In genomic region chr7:93931655-93932054, GRCh38 we compare ENCODE assay signal across 24 cellular contexts. TPM values are rescaled to one million over a fixed set of nuclear protein-coding genes. Genes with fewer than 3 reads are reported as not detected.
DNase-seq lines count a peak whose midpoint lies in the region; ATAC-seq, FAIRE-seq and TF ChIP-seq lines count a peak whose summit lies in the region.
"Had no signal": no experiment of that assay in that cellular context is flagged by ENCODE, and none has a peak within 500 bp of the region (broad histone marks: within the 10 kb centered on the region; RNA-seq: fewer than 3 reads in every experiment).

No MANE protein-coding gene starts in this region.

- TF ChIP-seq POLR2A in HepG2 (IDR thresholded peaks at IDR 0.05; ENCODE audit: insufficient read depth in 1 of 2, low read depth in 2 of 2, low read length in 2 of 2) = no peak
- TF ChIP-seq POLR2A in right lobe of liver (IDR thresholded peaks at IDR 0.05) = no peak
- TF ChIP-seq POLR2A in GM12878 (IDR thresholded peaks at IDR 0.05; ENCODE audit: low read depth, low read length) = no peak

- CTCF ChIA-PET in HepG2 (lab: Yijun Ruan, JAX; ENCODE audit: low intra/inter-chr PET ratio, low total read pairs) (no interaction called here), GM12878 (lab: Yijun Ruan, JAX) (interaction anchor here (1.8 kb wide), 1 partner anchor 29 kb away, joined by 7 read pairs; no protein-coding TSS in a partner anchor)

- no peak for ATAC-seq in HepG2
- ATAC-seq in right lobe of liver = no peak
- no peak for ATAC-seq in GM12878
- no peak for ATAC-seq in GM19351 (IDR thresholded peaks at IDR 0.05; ENCODE audit: unreplicated experiment)

- H3K4me1 ChIP-seq in HepG2 (ENCODE audit: insufficient read depth, low read length) = no peaks in the 10 kb centered on the region
- no peaks in the 10 kb centered on the region for H3K4me1 ChIP-seq in right lobe of liver
- H3K4me1 ChIP-seq in GM12878 (ENCODE audit: control insufficient read depth, insufficient read depth, low read length) = no peaks in the 10 kb centered on the region
- H3K4me1 ChIP-seq: BE2C had no signal

- H3K4me2 ChIP-seq in HepG2 (ENCODE audit: low read depth, low read length) (no peak overlapping the region), GM12878 (ENCODE audit: control insufficient read depth, insufficient read depth) (no peak overlapping the region)
- H3K4me2 ChIP-seq: BLaER1 treated with 17β-estradiol and CSF1 and Interleukin-3, amounts not matched to agents 10 nM and 100 nM had no signal

- intact Hi-C loops in HepG2 (cut with micrococcal nuclease; ENCODE audit: unreplicated experiment) (no loop called here), right lobe of liver (cut with DNase I) (no loop called here), GM12878 (cut with micrococcal nuclease; ENCODE audit: unreplicated experiment) (no loop called here)

- H3K9me3 ChIP-seq in HepG2 (ENCODE audit: low read length) (no peaks in the 10 kb centered on the region), right lobe of liver (no peaks in the 10 kb centered on the region), GM12878 (replicated peaks; ENCODE audit: control insufficient read depth, insufficient read depth, low read length) (no peaks in the 10 kb centered on the region)
- H3K9me3 ChIP-seq: BE2C; BLaER1 treated with 17β-estradiol and CSF1 and Interleukin-3, amounts not matched to agents 10 nM and 100 nM had no signal

- H3K79me2 ChIP-seq in HepG2 (ENCODE audit: insufficient read depth, low read length) (no peaks in the 10 kb centered on the region), GM12878 (ENCODE audit: control insufficient read depth, insufficient read depth, low read length) (no peaks in the 10 kb centered on the region)

- no peak for TF ChIP-seq CTCF in HepG2 (CRISPR knock-in tag; IDR thresholded peaks at IDR 0.05)
- no peak for TF ChIP-seq CTCF in right lobe of liver (IDR thresholded peaks at IDR 0.05)
- TF ChIP-seq CTCF in GM12878 (IDR thresholded peaks at IDR 0.05 in 2 of 3, conservative IDR thresholded peaks at IDR 0.05 in 1 of 3; ENCODE audit: control insufficient read depth in 2 of 3, extremely low read depth in 1 of 3, insufficient read depth in 1 of 3, low read depth in 3 of 3, low read length in 3 of 3) = no peak

- no peak overlapping the region for H3K9ac ChIP-seq in HepG2 (ENCODE audit: insufficient read depth, low read depth, low read length)
- no peak overlapping the region for H3K9ac ChIP-seq in GM12878 (ENCODE audit: control insufficient read depth, insufficient read depth, low read length)
- H3K9ac ChIP-seq: BLaER1 treated with 17β-estradiol and CSF1 and Interleukin-3, amounts not matched to agents 10 nM and 100 nM had no signal

- TF ChIP-seq EP300 in HepG2 (IDR thresholded peaks at IDR 0.05; ENCODE audit: low read depth in 2 of 2, low read length in 2 of 2) = no peak
- TF ChIP-seq EP300 in HepG2 (CRISPR knock-in tag; IDR thresholded peaks at IDR 0.05; ENCODE audit: borderline replicate concordance) = no peak
- no peak for TF ChIP-seq EP300 in GM12878 (IDR thresholded peaks at IDR 0.05; ENCODE audit: borderline replicate concordance in 1 of 2, control insufficient read depth in 1 of 2, low read depth in 2 of 2, low read length in 2 of 2)

- H4K20me1 ChIP-seq in HepG2 (ENCODE audit: insufficient read depth, low read length) = no peaks in the 10 kb centered on the region
- no peaks in the 10 kb centered on the region for H4K20me1 ChIP-seq in GM12878 (ENCODE audit: control insufficient read depth, insufficient read depth)
- H4K20me1 ChIP-seq: BLaER1 treated with 17β-estradiol and CSF1 and Interleukin-3, amounts not matched to agents 10 nM and 100 nM had no signal

- no peaks in the 10 kb centered on the region for H3K27me3 ChIP-seq in HepG2 (ENCODE audit: control insufficient read depth in 1 of 2, insufficient read depth in 2 of 2, low read length in 2 of 2)
- no peaks in the 10 kb centered on the region for H3K27me3 ChIP-seq in right lobe of liver
- no peaks in the 10 kb centered on the region for H3K27me3 ChIP-seq in GM12878 (replicated peaks in 1 of 2; ENCODE audit: control insufficient read depth in 2 of 2, insufficient read depth in 2 of 2, low read length in 1 of 2)
- H3K27me3 ChIP-seq: BE2C; BLaER1 treated with 17β-estradiol and CSF1 and Interleukin-3, amounts not matched to agents 10 nM and 100 nM had no signal

- SMC1A ChIA-PET in GM12878 (lab: Charles Lee; ENCODE audit: uncharacterized antibody, unreplicated experiment) = interaction anchor here (1.1 to 1.5 kb wide), 4 partner anchors 9 to 155 kb away, joined by 3 to 5 read pairs (median 4); no protein-coding TSS in a partner anchor

- WGBS in HepG2 (ENCODE audit: low lambda C conversion rate) = 27% methylated on average over 3 of the region's 3 CpGs
- 63% methylated on average over 3 of the region's 3 CpGs for WGBS in right lobe of liver (ENCODE audit: insufficient coverage, low coverage, low lambda C conversion rate, missing lambda C conversion rate)
- WGBS in GM12878 (ENCODE audit: insufficient coverage, insufficient replicate concordance, low lambda C conversion rate, missing lambda C conversion rate) = 37% methylated on average over 3 of the region's 3 CpGs

- no peak overlapping the region for H3K27ac ChIP-seq in HepG2 (ENCODE audit: extremely low read length, insufficient read depth, low read length)
- H3K27ac ChIP-seq in right lobe of liver = no peak overlapping the region
- no peak overlapping the region for H3K27ac ChIP-seq in GM12878 (ENCODE audit: control insufficient read depth, insufficient read depth)
- H3K27ac ChIP-seq: 22Rv1; BLaER1 treated with 17β-estradiol and CSF1 and Interleukin-3, amounts not matched to agents 10 nM and 100 nM had no signal

- TF ChIP-seq RAD21 in HepG2 (CRISPR knock-in tag; IDR thresholded peaks at IDR 0.05) = no peak
- TF ChIP-seq RAD21 in GM12878 (IDR thresholded peaks at IDR 0.05; ENCODE audit: insufficient read depth, low read depth, low read length) = no peak

- H3K4me3 ChIP-seq in HepG2 (replicated peaks in 1 of 3; ENCODE audit: insufficient read depth in 1 of 3, low read depth in 2 of 3, low read length in 3 of 3) (no peak overlapping the region), right lobe of liver (no peak overlapping the region), GM12878 (no peak overlapping the region)
- H3K4me3 ChIP-seq: BLaER1 treated with 17β-estradiol and CSF1 and Interleukin-3, amounts not matched to agents 10 nM and 100 nM had no signal

- RAD21 ChIA-PET in GM12878 (lab: Charles Lee; ENCODE audit: unreplicated experiment) = interaction anchor here (0.7 kb wide), 1 partner anchor 155 kb away, joined by 3 read pairs; no protein-coding TSS in a partner anchor

- FAIRE-seq in HepG2 (lab: Jason Lieb, UNC) (no peak), GM12878 (lab: Jason Lieb, UNC) (no peak)
- FAIRE-seq: A204.1, GM12891, GM18507 had no signal

- BruUV-seq in HepG2 (replicated peaks; lab: Mats Ljungman, UMichigan) (no TSS peak), GM12878 (replicated peaks; lab: Mats Ljungman, UMichigan) (no TSS peak)

- H2AFZ ChIP-seq in HepG2 (ENCODE audit: low read length) (no peak overlapping the region), GM12878 (ENCODE audit: control insufficient read depth, low read depth, low read length) (no peak overlapping the region)

- in situ Hi-C loops in HepG2 (cut with HindIII; ENCODE audit: extremely low pct_ligation_motif_present, low pct_unique_long_range_greater_than_20kb) = no loop called here
- in situ Hi-C loops in GM12878 (cut with MboI) = no loop called here

- POLR2A ChIA-PET in HepG2 (lab: Yijun Ruan, JAX) (no interaction called here), GM12878 (lab: Charles Lee) (no interaction called here)

- DNase-seq in HepG2 (ENCODE audit: low spot score) (no peak), right lobe of liver (no peak), GM12878 (ENCODE audit: low read depth, low spot score) (no peak), T-helper 9 cell (no peak)
- DNase-seq in central memory CD4-positive, alpha-beta T cell = no peak
- DNase-seq: ACHN; AML-193; BE2C; CD4-positive, alpha-beta T cell; CD8-positive, alpha-beta memory T cell; DMS 273 treated with DMSO at 0.1 percent for 48 hours; DMS79; EL; GDM1; GOT3; H7; HCEC 1CT had no signal

- H3K36me3 ChIP-seq in HepG2 (replicated peaks in 1 of 2; ENCODE audit: control insufficient read depth in 1 of 2, insufficient read depth in 2 of 2, low read length in 2 of 2) = no peaks in the 10 kb centered on the region
- H3K36me3 ChIP-seq in right lobe of liver = no peaks in the 10 kb centered on the region
- no peaks in the 10 kb centered on the region for H3K36me3 ChIP-seq in GM12878 (ENCODE audit: control insufficient read depth in 2 of 2, insufficient read depth in 2 of 2, low read length in 1 of 2)
- H3K36me3 ChIP-seq: BE2C had no signal

RNA-seq across cellular contexts. Expression of gene GNG11, which starts 10.1 kb away (rescaled TPM):
- total RNA-seq in HepG2 (2016; rRNA removed; fragmentation: Illumina TruSeq; extraction: Trizol) (not detected in 2 replicates), right lobe of liver (1 to 10 TPM in 5 of 6 experiments, under 1 TPM in 1; 0.86 to 6.1 (median 4.0) TPM), GM12878 (2014; rRNA removed) (0.62 and 1.0 TPM in 2 replicates), GM12878 (2014; rRNA removed; fragmentation: Illumina TruSeq; extraction: Trizol) (0.85 and 0.92 TPM in 2 replicates), GM12878 (2021) (0.74 and 0.85 TPM in 2 replicates)
- total RNA-seq in HepG2 (2016; cell fraction: cytosol; rRNA removed; fragmentation: Illumina TruSeq; extraction: Trizol; ENCODE audit: low read depth) = not detected in 2 replicates
- not detected in 2 replicates for total RNA-seq in HepG2 (2016; cell fraction: insoluble cytoplasmic fraction; rRNA removed; fragmentation: Illumina TruSeq; extraction: Trizol)
- not detected in 2 replicates for total RNA-seq in HepG2 (2016; cell fraction: membrane; rRNA removed; fragmentation: Illumina TruSeq; extraction: Trizol)
- total RNA-seq in HepG2 (2016; cell fraction: nucleus; rRNA removed; fragmentation: Illumina TruSeq; extraction: Trizol) = not detected in 2 replicates
- polyA plus RNA-seq in HepG2 (2011; rRNA removed) (not detected in 2 replicates), GM12878 (2011; rRNA removed) (0.15 and 0.23 TPM in 2 replicates), GM12878 (2014; fragmentation: Illumina TruSeq; extraction: Trizol) (0.71 and 0.78 TPM in 2 replicates), GM12878 (2014; fragmentation: Nextera tagmentation; extraction: Ambion mirVana) (1 to 10 TPM; 2.0 to 2.3 TPM), GM12878 (2014; rRNA removed) (0.83 and 0.89 TPM in 2 replicates), GM12878 (2016; fragmentation: Nextera tagmentation; extraction: Ambion mirVana) (1 to 10 TPM; 2.2 to 2.4 TPM)
- polyA plus RNA-seq in HepG2 (2011; cell fraction: cytosol; rRNA removed) = not detected in 2 replicates
- polyA plus RNA-seq in HepG2 (2011; cell fraction: nucleus; rRNA removed) = not detected in 2 replicates
- polyA plus RNA-seq in HepG2 (2012) = not detected in 2 replicates
- polyA plus RNA-seq in HepG2 (2016; cell fraction: cytosol; fragmentation: Illumina TruSeq; extraction: Trizol; ENCODE audit: low read depth) = not detected in 2 replicates
- polyA plus RNA-seq in HepG2 (2016; cell fraction: insoluble cytoplasmic fraction; fragmentation: Illumina TruSeq; extraction: Trizol; ENCODE audit: low read depth) = not detected in 2 replicates
- polyA plus RNA-seq in HepG2 (2016; cell fraction: membrane; fragmentation: Illumina TruSeq; extraction: Trizol; ENCODE audit: low read depth) = not detected in 2 replicates
- not detected in 2 replicates for polyA plus RNA-seq in HepG2 (2016; cell fraction: nucleus; fragmentation: Illumina TruSeq; extraction: Trizol; ENCODE audit: insufficient read depth, low read depth)
- 1.2 TPM in 1 of 2 replicates, not detected in the other for polyA minus RNA-seq in HepG2 (2011; rRNA and poly(A)+ RNA removed; ENCODE audit: low replicate concordance)
- polyA minus RNA-seq in HepG2 (2011; cell fraction: cytosol; rRNA and poly(A)+ RNA removed) = not detected in 2 replicates
- not detected in 2 replicates for polyA minus RNA-seq in HepG2 (2011; cell fraction: nucleus; rRNA and poly(A)+ RNA removed)
- 0.23 and 0.24 TPM in 2 replicates for total RNA-seq in GM12878 (2013; cell fraction: nucleolus; rRNA removed)
- 0.20 TPM for polyA plus RNA-seq in GM12878 (2011; ENCODE audit: low read depth)
- 0.02 and 0.03 TPM in 2 replicates for polyA plus RNA-seq in GM12878 (2011; cell fraction: cytosol; rRNA removed)
- polyA plus RNA-seq in GM12878 (2011; cell fraction: nucleus; rRNA removed) = 0.03 TPM in 1 of 2 replicates, not detected in the other
- 0.58 and 0.65 TPM in 2 replicates for polyA plus RNA-seq in GM12878 (2012)
- not detected in 2 replicates for polyA minus RNA-seq in GM12878 (2011; rRNA and poly(A)+ RNA removed)
- not detected in 2 replicates for polyA minus RNA-seq in GM12878 (2011; cell fraction: cytosol; rRNA and poly(A)+ RNA removed)
- polyA minus RNA-seq in GM12878 (2011; cell fraction: nucleus; rRNA and poly(A)+ RNA removed) = not detected in 2 replicates
- total RNA-seq: CD4-positive, alpha-beta T cell; CD8-positive, alpha-beta memory T cell had no signal
- polyA plus RNA-seq: CD8-positive, alpha-beta memory T cell had no signal

RNA-seq across cellular contexts. Expression of gene GNGT1, which starts 25.3 kb away (rescaled TPM):
- total RNA-seq in HepG2 (2016; rRNA removed; fragmentation: Illumina TruSeq; extraction: Trizol) = not detected in 2 replicates
- total RNA-seq in HepG2 (2016; cell fraction: cytosol; rRNA removed; fragmentation: Illumina TruSeq; extraction: Trizol; ENCODE audit: low read depth) = not detected in 2 replicates
- total RNA-seq in HepG2 (2016; cell fraction: insoluble cytoplasmic fraction; rRNA removed; fragmentation: Illumina TruSeq; extraction: Trizol) = not detected in 2 replicates
- total RNA-seq in HepG2 (2016; cell fraction: membrane; rRNA removed; fragmentation: Illumina TruSeq; extraction: Trizol) = not detected in 2 replicates
- total RNA-seq in HepG2 (2016; cell fraction: nucleus; rRNA removed; fragmentation: Illumina TruSeq; extraction: Trizol) = not detected in 2 replicates
- not detected in 2 replicates for polyA plus RNA-seq in HepG2 (2011; rRNA removed)
- polyA plus RNA-seq in HepG2 (2011; cell fraction: cytosol; rRNA removed) = not detected in 2 replicates
- not detected in 2 replicates for polyA plus RNA-seq in HepG2 (2011; cell fraction: nucleus; rRNA removed)
- polyA plus RNA-seq in HepG2 (2012) = not detected in 2 replicates
- polyA plus RNA-seq in HepG2 (2016; cell fraction: cytosol; fragmentation: Illumina TruSeq; extraction: Trizol; ENCODE audit: low read depth) = not detected in 2 replicates
- polyA plus RNA-seq in HepG2 (2016; cell fraction: insoluble cytoplasmic fraction; fragmentation: Illumina TruSeq; extraction: Trizol; ENCODE audit: low read depth) = not detected in 2 replicates
- not detected in 2 replicates for polyA plus RNA-seq in HepG2 (2016; cell fraction: membrane; fragmentation: Illumina TruSeq; extraction: Trizol; ENCODE audit: low read depth)
- not detected in 2 replicates for polyA plus RNA-seq in HepG2 (2016; cell fraction: nucleus; fragmentation: Illumina TruSeq; extraction: Trizol; ENCODE audit: insufficient read depth, low read depth)
- 1.9 TPM in 1 of 2 replicates, not detected in the other for polyA minus RNA-seq in HepG2 (2011; rRNA and poly(A)+ RNA removed; ENCODE audit: low replicate concordance)
- not detected in 2 replicates for polyA minus RNA-seq in HepG2 (2011; cell fraction: cytosol; rRNA and poly(A)+ RNA removed)
- polyA minus RNA-seq in HepG2 (2011; cell fraction: nucleus; rRNA and poly(A)+ RNA removed) = not detected in 2 replicates
- total RNA-seq in right lobe of liver = not detected
- not detected in 2 replicates for total RNA-seq in GM12878 (2013; cell fraction: nucleolus; rRNA removed)
- not detected in 2 replicates for total RNA-seq in GM12878 (2014; rRNA removed)
- not detected in 2 replicates for total RNA-seq in GM12878 (2014; rRNA removed; fragmentation: Illumina TruSeq; extraction: Trizol)
- not detected in 2 replicates for total RNA-seq in GM12878 (2021)
- not detected for polyA plus RNA-seq in GM12878 (2011; ENCODE audit: low read depth)
- not detected in 2 replicates for polyA plus RNA-seq in GM12878 (2011; rRNA removed)
- not detected in 2 replicates for polyA plus RNA-seq in GM12878 (2011; cell fraction: cytosol; rRNA removed)
- not detected in 2 replicates for polyA plus RNA-seq in GM12878 (2011; cell fraction: nucleus; rRNA removed)
- polyA plus RNA-seq in GM12878 (2012) = not detected in 2 replicates
- polyA plus RNA-seq in GM12878 (2014; fragmentation: Illumina TruSeq; extraction: Trizol) = not detected in 2 replicates
- not detected for polyA plus RNA-seq in GM12878 (2014; fragmentation: Nextera tagmentation; extraction: Ambion mirVana)
- polyA plus RNA-seq in GM12878 (2014; rRNA removed) = not detected in 2 replicates
- not detected for polyA plus RNA-seq in GM12878 (2016; fragmentation: Nextera tagmentation; extraction: Ambion mirVana)
- not detected in 2 replicates for polyA minus RNA-seq in GM12878 (2011; rRNA and poly(A)+ RNA removed)
- polyA minus RNA-seq in GM12878 (2011; cell fraction: cytosol; rRNA and poly(A)+ RNA removed) = not detected in 2 replicates
- polyA minus RNA-seq in GM12878 (2011; cell fraction: nucleus; rRNA and poly(A)+ RNA removed) = not detected in 2 replicates
- total RNA-seq: CD4-positive, alpha-beta T cell; CD8-positive, alpha-beta memory T cell; H7 had no signal
- polyA plus RNA-seq: CD14-positive monocyte; CD8-positive, alpha-beta memory T cell had no signal

RNA-seq across cellular contexts. Expression of gene TFPI2, which starts 41.1 kb away (rescaled TPM):
- total RNA-seq in HepG2 (2016; rRNA removed; fragmentation: Illumina TruSeq; extraction: Trizol) = 0.22 and 0.24 TPM in 2 replicates
- 0.40 TPM in 1 of 2 replicates, not detected in the other for total RNA-seq in HepG2 (2016; cell fraction: cytosol; rRNA removed; fragmentation: Illumina TruSeq; extraction: Trizol; ENCODE audit: low read depth)
- 0.16 and 0.37 TPM in 2 replicates for total RNA-seq in HepG2 (2016; cell fraction: insoluble cytoplasmic fraction; rRNA removed; fragmentation: Illumina TruSeq; extraction: Trizol)
- total RNA-seq in HepG2 (2016; cell fraction: membrane; rRNA removed; fragmentation: Illumina TruSeq; extraction: Trizol) = not detected in 2 replicates
- 0.47 and 1.5 TPM in 2 replicates for total RNA-seq in HepG2 (2016; cell fraction: nucleus; rRNA removed; fragmentation: Illumina TruSeq; extraction: Trizol)
- 0.10 and 0.16 TPM in 2 replicates for polyA plus RNA-seq in HepG2 (2011; rRNA removed)
- 0.13 and 0.17 TPM in 2 replicates for polyA plus RNA-seq in HepG2 (2011; cell fraction: cytosol; rRNA removed)
- polyA plus RNA-seq in HepG2 (2011; cell fraction: nucleus; rRNA removed) = not detected in 2 replicates
- polyA plus RNA-seq in HepG2 (2012) = 0.20 TPM in 1 of 2 replicates, not detected in the other
- polyA plus RNA-seq in HepG2 (2016; cell fraction: cytosol; fragmentation: Illumina TruSeq; extraction: Trizol; ENCODE audit: low read depth) = 0.19 and 0.36 TPM in 2 replicates
- polyA plus RNA-seq in HepG2 (2016; cell fraction: insoluble cytoplasmic fraction; fragmentation: Illumina TruSeq; extraction: Trizol; ENCODE audit: low read depth) = 0.76 and 0.99 TPM in 2 replicates
- 0.44 and 0.47 TPM in 2 replicates for polyA plus RNA-seq in HepG2 (2016; cell fraction: membrane; fragmentation: Illumina TruSeq; extraction: Trizol; ENCODE audit: low read depth)
- polyA plus RNA-seq in HepG2 (2016; cell fraction: nucleus; fragmentation: Illumina TruSeq; extraction: Trizol; ENCODE audit: insufficient read depth, low read depth) = 0.59 and 1.8 TPM in 2 replicates
- not detected in 2 replicates for polyA minus RNA-seq in HepG2 (2011; rRNA and poly(A)+ RNA removed; ENCODE audit: low replicate concordance)
- not detected in 2 replicates for polyA minus RNA-seq in HepG2 (2011; cell fraction: cytosol; rRNA and poly(A)+ RNA removed)
- polyA minus RNA-seq in HepG2 (2011; cell fraction: nucleus; rRNA and poly(A)+ RNA removed) = not detected in 2 replicates
- total RNA-seq in right lobe of liver = 10 to 100 TPM in 1 of 6 experiments, 1 to 10 TPM in 4, under 1 TPM in 1; 0.49 to 17.0 (median 2.0) TPM
- total RNA-seq in GM12878 (2013; cell fraction: nucleolus; rRNA removed) = 2.0 and 2.2 TPM in 2 replicates
- 0.11 TPM in 1 of 2 replicates, not detected in the other for total RNA-seq in GM12878 (2014; rRNA removed)
- total RNA-seq in GM12878 (2014; rRNA removed; fragmentation: Illumina TruSeq; extraction: Trizol) = not detected in 2 replicates
- 0.28 TPM in 1 of 2 replicates, not detected in the other for total RNA-seq in GM12878 (2021)
- 0.35 TPM for polyA plus RNA-seq in GM12878 (2011; ENCODE audit: low read depth)
- 1.1 TPM in 2 replicates for polyA plus RNA-seq in GM12878 (2011; rRNA removed)
- polyA plus RNA-seq in GM12878 (2011; cell fraction: cytosol; rRNA removed) = 0.43 and 1.9 TPM in 2 replicates
- 0.64 and 1.4 TPM in 2 replicates for polyA plus RNA-seq in GM12878 (2011; cell fraction: nucleus; rRNA removed)
- polyA plus RNA-seq in GM12878 (2012) = 0.37 and 0.55 TPM in 2 replicates
- polyA plus RNA-seq in GM12878 (2014; fragmentation: Illumina TruSeq; extraction: Trizol) = not detected in 2 replicates
- polyA plus RNA-seq in GM12878 (2014; fragmentation: Nextera tagmentation; extraction: Ambion mirVana) = under 1 TPM in 1 of 2 experiments, not detected in 1; 0.07 TPM
- 0.27 TPM in 1 of 2 replicates, not detected in the other for polyA plus RNA-seq in GM12878 (2014; rRNA removed)
- under 1 TPM; 0.31 to 0.52 TPM for polyA plus RNA-seq in GM12878 (2016; fragmentation: Nextera tagmentation; extraction: Ambion mirVana)
- polyA minus RNA-seq in GM12878 (2011; rRNA and poly(A)+ RNA removed) = 0.29 and 0.57 TPM in 2 replicates
- polyA minus RNA-seq in GM12878 (2011; cell fraction: cytosol; rRNA and poly(A)+ RNA removed) = not detected in 2 replicates
- polyA minus RNA-seq in GM12878 (2011; cell fraction: nucleus; rRNA and poly(A)+ RNA removed) = 0.73 TPM in 1 of 2 replicates, not detected in the other
- total RNA-seq: CD4-positive, alpha-beta T cell; CD8-positive, alpha-beta memory T cell had no signal
- polyA plus RNA-seq: CD14-positive monocyte; CD8-positive, alpha-beta memory T cell had no signal
